ENCODE assay signal across 21 cellular contexts in genomic region chr3:120554727-120555660, GRCh38. TPM values are rescaled to one million over a fixed set of nuclear protein-coding genes. Genes with fewer than 3 reads are reported as not detected.
A peak's percentile ranks its signal among the peaks of the same experiment; 100 is the strongest.
DNase-seq lines count a peak whose midpoint lies in the region; ATAC-seq, FAIRE-seq and TF ChIP-seq lines count a peak whose summit lies in the region.
"Had no signal": no experiment of that assay in that cellular context is flagged by ENCODE, and none has a peak within 500 bp of the region (broad histone marks: within the 10 kb centered on the region; RNA-seq: fewer than 3 reads in every experiment).

No MANE protein-coding gene starts in this region.

- H3K36me3 ChIP-seq in adrenal gland (replicated peaks in 1 of 2) (no peaks in the 10 kb centered on the region), small intestine (ENCODE audit: control insufficient read depth in 2 of 2, insufficient read depth in 2 of 2, low read length in 2 of 2) (no peaks in the 10 kb centered on the region)
- H3K36me3 ChIP-seq in effector memory CD4-positive, alpha-beta T cell (ENCODE audit: control insufficient read depth, insufficient read depth, low read length) = no peaks in the 10 kb centered on the region
- H3K36me3 ChIP-seq: SJSA1 had no signal

- no peak for FAIRE-seq in small intestine (lab: Jason Lieb, UNC)

- no peaks in the 10 kb centered on the region for H3K36me3 Mint-ChIP-seq in stimulated activated naive B cell treated with anti-CD40 and anti-IgM and Interleukin-4, amounts not matched to agents 10 μg/mL and 1 μg/mL and 100 μg/mL, for 72 hours

- H3K9me3 ChIP-seq in adrenal gland (replicated peaks in 1 of 3) = no peaks in the 10 kb centered on the region
- H3K9me3 ChIP-seq in small intestine (ENCODE audit: control insufficient read depth, low read depth) = no peaks in the 10 kb centered on the region
- H3K9me3 ChIP-seq in effector memory CD4-positive, alpha-beta T cell (ENCODE audit: control insufficient read depth, low read length) = no peaks in the 10 kb centered on the region
- H3K9me3 ChIP-seq: Caco-2, mucosa of descending colon, SJSA1 had no signal

- H3K27ac ChIP-seq in adrenal gland (peak overlapping the region; percentile 63 to 95 (median 71)), small intestine (ENCODE audit: low read depth in 1 of 2, low read length in 1 of 2) (peak overlapping the region in 1 of 2 donors; percentile 22)
- no peak overlapping the region for H3K27ac ChIP-seq in effector memory CD4-positive, alpha-beta T cell (ENCODE audit: insufficient read depth, low read length, poor library complexity, severe bottlenecking)
- H3K27ac ChIP-seq: SJSA1 had no signal

- H3K4me3 ChIP-seq in adrenal gland (no peak overlapping the region), small intestine (ENCODE audit: low read depth in 1 of 2, low read length in 2 of 2) (no peak overlapping the region)
- no peak overlapping the region for H3K4me3 ChIP-seq in effector memory CD4-positive, alpha-beta T cell (ENCODE audit: insufficient read depth, low read depth, low read length, poor library complexity, severe bottlenecking)
- H3K4me3 ChIP-seq: mucosa of descending colon, SJSA1 had no signal

- no peak overlapping the region for H3K27ac Mint-ChIP-seq in stimulated activated naive B cell treated with anti-CD40 and anti-IgM and Interleukin-4, amounts not matched to agents 10 μg/mL and 1 μg/mL and 100 μg/mL, for 72 hours
- H3K27ac Mint-ChIP-seq: B cell had no signal

- H3K27me3 ChIP-seq in adrenal gland (no peaks in the 10 kb centered on the region), small intestine (ENCODE audit: control insufficient read depth in 2 of 2, insufficient read depth in 2 of 2, low read length in 2 of 2) (no peaks in the 10 kb centered on the region)
- no peaks in the 10 kb centered on the region for H3K27me3 ChIP-seq in effector memory CD4-positive, alpha-beta T cell (replicated peaks; ENCODE audit: control insufficient read depth, insufficient read depth, low read length, poor library complexity, severe bottlenecking)
- H3K27me3 ChIP-seq: SJSA1 had no signal

- TF ChIP-seq CTCF in adrenal gland (IDR thresholded peaks at IDR 0.05) = no peak

- H3K4me1 Mint-ChIP-seq in stimulated activated naive B cell treated with anti-CD40 and anti-IgM and Interleukin-4, amounts not matched to agents 10 μg/mL and 1 μg/mL and 100 μg/mL, for 72 hours = peaks cover 10 to 17% of the 10 kb centered on the region in 2 donors

- peak; percentile 52 for DNase-seq in GM03348 (ENCODE audit: low spot score)
- no peak for DNase-seq in adrenal gland
- peak; percentile 36 for DNase-seq in left cardiac atrium
- peak; percentile 48 for DNase-seq in small intestine
- no peak for DNase-seq in activated CD4-positive, alpha-beta T cell treated with anti-CD3 and anti-CD28 coated beads for 4 hours
- DNase-seq in stimulated activated naive B cell treated with anti-CD40 and anti-IgM and Interleukin-4, amounts not matched to agents 10 μg/mL and 1 μg/mL and 100 μg/mL, for 72 hours = no peak
- no peak for DNase-seq in middle frontal gyrus (ENCODE audit: extremely low spot score, low spot score)
- no peak for DNase-seq in effector memory CD4-positive, alpha-beta T cell
- DNase-seq: activated CD4-positive, CD25-positive, alpha-beta regulatory T cell treated with anti-CD3 and anti-CD28 coated beads, Interleukin-2, amount 50 U/mL, for 72 hours; Caco-2; central memory CD4-positive, alpha-beta T cell; effector CD8-positive, alpha-beta T cell; HCEC 1CT; KBM-7; NCI-H1092; NCI-H2081 treated with DMSO at 0.1 percent for 48 hours; NCI-H526; stimulated activated CD4-positive, alpha-beta T cell treated with anti-CD3 and anti-CD28 coated beads, Interleukin-4, amount 100 ng/mL, for 1 hour had no signal

- H3K27me3 Mint-ChIP-seq in stimulated activated naive B cell treated with anti-CD40 and anti-IgM and Interleukin-4, amounts not matched to agents 10 μg/mL and 1 μg/mL and 100 μg/mL, for 72 hours = peaks cover 15 to 26% of the 10 kb centered on the region in 2 donors

- peak in 1 of 2 donors; percentile 20 for ATAC-seq in left cardiac atrium
- ATAC-seq in stimulated activated naive B cell treated with anti-CD40 and anti-IgM and Interleukin-4, amounts not matched to agents 10 μg/mL and 1 μg/mL and 100 μg/mL, for 72 hours (replicated peaks) = no peak

- intact Hi-C loops in adrenal gland (cut with DNase I) (loop anchor here (5.0 kb wide), 4 partner anchors 103 to 313 kb away; partner anchors contain the start of gene FSTL1 (in 1 of the 2)), left cardiac atrium (cut with DNase I) (loop anchor here in 1 of 2 donors (5.0 kb wide), 2 partner anchors 138 to 313 kb away; no protein-coding TSS in a partner anchor)

- H3K4me3 Mint-ChIP-seq in stimulated activated naive B cell treated with anti-CD40 and anti-IgM and Interleukin-4, amounts not matched to agents 10 μg/mL and 1 μg/mL and 100 μg/mL, for 72 hours = no peak overlapping the region
- H3K4me3 Mint-ChIP-seq: B cell had no signal

- no peak for TF ChIP-seq POLR2A in adrenal gland (IDR thresholded peaks at IDR 0.05)

- no peaks in the 10 kb centered on the region for H3K9me3 Mint-ChIP-seq in stimulated activated naive B cell treated with anti-CD40 and anti-IgM and Interleukin-4, amounts not matched to agents 10 μg/mL and 1 μg/mL and 100 μg/mL, for 72 hours

- peaks cover 33 to 57% of the 10 kb centered on the region in 2 donors for H3K4me1 ChIP-seq in adrenal gland (replicated peaks in 1 of 2)
- peaks cover 2% of the 10 kb centered on the region in 2 donors for H3K4me1 ChIP-seq in small intestine (ENCODE audit: control insufficient read depth in 2 of 2, insufficient read depth in 1 of 2, low read depth in 1 of 2, low read length in 1 of 2)
- no peaks in the 10 kb centered on the region for H3K4me1 ChIP-seq in effector memory CD4-positive, alpha-beta T cell (ENCODE audit: control insufficient read depth, insufficient read depth, low read length, poor library complexity, severe bottlenecking)
- H3K4me1 ChIP-seq: Caco-2 had no signal

- WGBS in adrenal gland, 4 donors = 76 to 87% (median 84%) methylated on average over 3 of the region's 3 CpGs
- 76 to 85% (median 82%) methylated on average over 3 of the region's 3 CpGs for WGBS in small intestine, 3 donors

RNA-seq across cellular contexts. Expression of gene NDUFB4, which starts 41.1 kb away (rescaled TPM):
- total RNA-seq in adrenal gland = 100 to 1,000 TPM; 141 to 535 (median 315) TPM
- 100 to 1,000 TPM; 208 to 905 (median 762) TPM for polyA plus RNA-seq in adrenal gland
- 100 to 1,000 TPM; 285 to 331 TPM for total RNA-seq in left cardiac atrium
- polyA plus RNA-seq in small intestine = 100 to 1,000 TPM; 241 to 263 (median 261) TPM

Comparison
In these comparisons a context has a peak if more than half of its experiments do, and no peak if none do; other contexts are left out.
1. DNase-seq: peak in GM03348 (single experiment), left cardiac atrium (single experiment) and small intestine (single experiment); none in adrenal gland (0 of 7), activated CD4-positive, alpha-beta T cell treated with anti-CD3 and anti-CD28 coated beads for 4 hours (0 of 2), stimulated activated naive B cell treated with anti-CD40 and anti-IgM and Interleukin-4, amounts not matched to agents 10 μg/mL and 1 μg/mL and 100 μg/mL, for 72 hours (single experiment), middle frontal gyrus (single experiment) and effector memory CD4-positive, alpha-beta T cell (0 of 3).